Comparison of ENCODE assay signal across 29 cellular contexts in the genomic region with DNA sequence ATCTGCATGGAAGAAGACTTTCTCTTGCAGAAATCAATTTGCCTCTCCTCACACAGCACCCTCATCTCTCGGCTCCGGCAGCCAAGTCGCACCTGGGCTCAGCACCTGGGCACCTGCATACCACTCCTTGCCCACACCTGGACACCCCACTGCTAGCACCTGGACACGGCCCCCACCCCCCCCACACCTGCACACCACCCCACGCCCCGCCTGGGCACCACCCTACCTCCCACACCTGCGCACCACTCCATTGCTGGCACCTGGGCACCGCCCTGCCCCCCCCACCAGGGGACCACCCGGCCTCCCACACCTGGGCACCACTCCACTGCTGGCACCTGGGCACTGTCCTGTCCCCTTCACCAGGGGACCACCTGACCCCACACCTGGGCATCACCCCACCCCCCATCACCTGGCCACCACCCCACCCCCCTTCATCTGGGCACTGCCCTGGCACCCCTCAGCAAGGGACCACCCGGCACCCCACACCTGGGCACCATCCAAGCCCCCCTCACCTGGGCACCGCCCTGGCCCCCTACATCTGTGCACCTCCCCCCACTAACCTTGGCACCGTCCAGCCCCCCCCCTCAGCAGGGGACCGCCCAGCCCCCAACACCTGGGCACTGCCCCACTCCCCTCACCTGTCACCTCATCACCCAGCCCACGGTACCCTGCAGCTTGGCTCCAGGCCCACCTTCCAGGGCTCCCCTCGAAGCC. TPM values are rescaled to one million over a fixed set of nuclear protein-coding genes. Genes with fewer than 3 reads are reported as not detected.
DNase-seq lines count a peak whose midpoint lies in the region; ATAC-seq and TF ChIP-seq lines count a peak whose summit lies in the region.
"Had no signal": no experiment of that assay in that cellular context is flagged by ENCODE, and none has a peak within 500 bp of the region (broad histone marks: within the 10 kb centered on the region; RNA-seq: fewer than 3 reads in every experiment).

No MANE protein-coding gene starts in this region.

- POLR2A ChIA-PET in activated naive CD8-positive, alpha-beta T cell treated with anti-CD3 and anti-CD28 coated beads, Interleukin-2, amount 10 ng/mL, durations not matched to agents 7 days and 5 days (lab: Charles Lee), result no interaction called here
- POLR2A ChIA-PET in activated CD4-positive, alpha-beta T cell treated with anti-CD3 and anti-CD28 coated beads for 36 hours (lab: Charles Lee), result interaction anchor here (0.5 kb wide), 1 partner anchor 391 kb away, joined by 3 read pairs; no protein-coding TSS in a partner anchor

- H3K36me3 Mint-ChIP-seq in activated naive CD8-positive, alpha-beta T cell treated with anti-CD3 and anti-CD28 coated beads for 36 hours, result no peaks in the 10 kb centered on the region
- no peaks in the 10 kb centered on the region for H3K36me3 Mint-ChIP-seq in activated naive CD8-positive, alpha-beta T cell treated with anti-CD3 and anti-CD28 coated beads, Interleukin-2, amount 50 U/mL, for 24 hours (ENCODE audit: low read depth)
- H3K36me3 Mint-ChIP-seq in activated naive CD8-positive, alpha-beta T cell treated with anti-CD3 and anti-CD28 coated beads, Interleukin-2, amount 10 ng/mL, durations not matched to agents 7 days and 5 days, result no peaks in the 10 kb centered on the region
- no peaks in the 10 kb centered on the region for H3K36me3 Mint-ChIP-seq in activated CD4-positive, alpha-beta T cell treated with anti-CD3 and anti-CD28 coated beads for 36 hours (ENCODE audit: low read depth)

- no peaks in the 10 kb centered on the region for H3K9me3 Mint-ChIP-seq in activated naive CD8-positive, alpha-beta T cell treated with anti-CD3 and anti-CD28 coated beads for 36 hours
- H3K9me3 Mint-ChIP-seq in activated naive CD8-positive, alpha-beta T cell treated with anti-CD3 and anti-CD28 coated beads, Interleukin-2, amount 50 U/mL, for 24 hours, result no peaks in the 10 kb centered on the region
- H3K9me3 Mint-ChIP-seq in activated naive CD8-positive, alpha-beta T cell treated with anti-CD3 and anti-CD28 coated beads, Interleukin-2, amount 10 ng/mL, durations not matched to agents 7 days and 5 days, result no peaks in the 10 kb centered on the region
- no peaks in the 10 kb centered on the region for H3K9me3 Mint-ChIP-seq in activated CD4-positive, alpha-beta T cell treated with anti-CD3 and anti-CD28 coated beads for 36 hours (ENCODE audit: low read depth)
- H3K9me3 Mint-ChIP-seq: activated CD8-positive, alpha-beta T cell treated with anti-CD3 and anti-CD28 coated beads for 36 hours; stimulated activated naive B cell treated with anti-CD40 and anti-IgM and Interleukin-4, amounts not matched to agents 10 μg/mL and 1 μg/mL and 100 μg/mL, for 72 hours had no signal

- intact Hi-C loops in lower lobe of right lung (cut with DNase I) (no loop called here), aorta (cut with DNase I) (no loop called here)
- intact Hi-C loops in activated CD4-positive, alpha-beta T cell treated with anti-CD3 and anti-CD28 coated beads for 36 hours (cut with DNase I, micrococcal nuclease), result no loop called here

- peak overlapping the region; percentile 54 for H3K4me3 ChIP-seq in lower lobe of right lung
- H3K4me3 ChIP-seq in suprapubic skin, result peak overlapping the region; percentile 43
- no peak overlapping the region for H3K4me3 ChIP-seq in aorta (ENCODE audit: low read length in 2 of 2)
- H3K4me3 ChIP-seq: A549, HAP-1, SJSA1 had no signal

- CTCF ChIA-PET in activated CD4-positive, alpha-beta T cell treated with anti-CD3 and anti-CD28 coated beads for 36 hours (lab: Charles Lee), result interaction anchor here (0.6 kb wide), 1 partner anchor 65 kb away, joined by 3 read pairs; no protein-coding TSS in a partner anchor

- no peak for ATAC-seq in activated naive CD8-positive, alpha-beta T cell treated with anti-CD3 and anti-CD28 coated beads, Interleukin-2, amount 50 U/mL, for 24 hours
- no peak for ATAC-seq in activated naive CD8-positive, alpha-beta T cell treated with anti-CD3 and anti-CD28 coated beads, Interleukin-2, amount 10 ng/mL, durations not matched to agents 7 days and 5 days (ENCODE audit: low read depth)
- ATAC-seq in lower lobe of right lung, result peak in 1 of 2 donors; percentile 7
- no peak for ATAC-seq in activated CD4-positive, alpha-beta T cell treated with anti-CD3 and anti-CD28 coated beads for 36 hours
- ATAC-seq in aorta (ENCODE audit: low FRiP score), result no peak
- ATAC-seq: A549; activated CD8-positive, alpha-beta T cell treated with anti-CD3 and anti-CD28 coated beads for 36 hours; sciatic nerve had no signal

- no peaks in the 10 kb centered on the region for H3K36me3 ChIP-seq in lower lobe of right lung
- H3K36me3 ChIP-seq in suprapubic skin, result no peaks in the 10 kb centered on the region
- H3K36me3 ChIP-seq in aorta (ENCODE audit: control insufficient read depth in 1 of 2, insufficient read depth in 2 of 2, low read length in 1 of 2), result no peaks in the 10 kb centered on the region
- H3K36me3 ChIP-seq: brain microvascular endothelial cell, HAP-1, heart right ventricle, SJSA1, thyroid gland had no signal

- no peaks in the 10 kb centered on the region for H3K27me3 ChIP-seq in lower lobe of right lung (ENCODE audit: low read depth)
- peaks cover 15% of the 10 kb centered on the region for H3K27me3 ChIP-seq in suprapubic skin
- no peaks in the 10 kb centered on the region for H3K27me3 ChIP-seq in aorta (ENCODE audit: control insufficient read depth in 1 of 2, insufficient read depth in 2 of 2, low read length in 1 of 2)
- H3K27me3 ChIP-seq: brain microvascular endothelial cell, thyroid gland had no signal

- TF ChIP-seq EP300 in suprapubic skin (IDR thresholded peaks at IDR 0.05), result no peak

- no peak for DNase-seq in activated naive CD8-positive, alpha-beta T cell treated with anti-CD3 and anti-CD28 coated beads for 36 hours
- no peak for DNase-seq in activated naive CD8-positive, alpha-beta T cell treated with anti-CD3 and anti-CD28 coated beads, Interleukin-2, amount 50 U/mL, for 24 hours
- no peak for DNase-seq in activated naive CD8-positive, alpha-beta T cell treated with anti-CD3 and anti-CD28 coated beads, Interleukin-2, amount 10 ng/mL, durations not matched to agents 7 days and 5 days
- DNase-seq in lower lobe of right lung, result no peak
- DNase-seq in suprapubic skin (ENCODE audit: low spot score in 2 of 2), result no peak
- no peak for DNase-seq in caudate nucleus (lab: John Stamatoyannopoulos, UW)
- DNase-seq in activated CD4-positive, alpha-beta T cell treated with anti-CD3 and anti-CD28 coated beads for 36 hours, result no peak
- DNase-seq in aorta, result no peak
- DNase-seq: activated CD4-positive, alpha-beta T cell treated with anti-CD3 and anti-CD28 coated beads for 1 hour; activated CD8-positive, alpha-beta T cell treated with anti-CD3 and anti-CD28 coated beads for 36 hours; activated effector memory CD4-positive, alpha-beta T cell treated with Interleukin-2 at 50 U/mL for 16 hours; AML-193; brain microvascular endothelial cell; effector CD4-positive, alpha-beta T cell; foreskin keratinocyte; heart right ventricle; kidney glomerular epithelial cell; NCI-H1105 treated with DMSO at 0.1 percent for 48 hours; NCI-H2081; NCI-H2227 treated with DMSO at 0.1 percent for 48 hours; NCI-H69; stimulated activated CD4-positive, alpha-beta T cell treated with anti-CD3 and anti-CD28 coated beads, Interleukin-12 subunit alpha, Interleukin-12 subunit beta, amount 100 ng/mL, for 4 hours; stimulated activated CD4-positive, alpha-beta T cell treated with anti-CD3 and anti-CD28 coated beads, Interleukin-4, amount 100 ng/mL, for 24 hours; stimulated activated naive B cell treated with anti-CD40 and anti-IgM and Interleukin-4, amounts not matched to agents 10 μg/mL and 1 μg/mL and 100 μg/mL, for 72 hours had no signal

- peaks cover 7% of the 10 kb centered on the region for H3K4me1 Mint-ChIP-seq in activated naive CD8-positive, alpha-beta T cell treated with anti-CD3 and anti-CD28 coated beads for 36 hours
- H3K4me1 Mint-ChIP-seq in activated naive CD8-positive, alpha-beta T cell treated with anti-CD3 and anti-CD28 coated beads, Interleukin-2, amount 50 U/mL, for 24 hours, result peaks cover 4% of the 10 kb centered on the region
- H3K4me1 Mint-ChIP-seq in activated naive CD8-positive, alpha-beta T cell treated with anti-CD3 and anti-CD28 coated beads, Interleukin-2, amount 10 ng/mL, durations not matched to agents 7 days and 5 days, result peaks cover 8% of the 10 kb centered on the region
- H3K4me1 Mint-ChIP-seq in activated CD4-positive, alpha-beta T cell treated with anti-CD3 and anti-CD28 coated beads for 36 hours, result peaks cover 5% of the 10 kb centered on the region

- H3K27me3 Mint-ChIP-seq in activated naive CD8-positive, alpha-beta T cell treated with anti-CD3 and anti-CD28 coated beads for 36 hours, result peaks cover 57% of the 10 kb centered on the region
- H3K27me3 Mint-ChIP-seq in activated naive CD8-positive, alpha-beta T cell treated with anti-CD3 and anti-CD28 coated beads, Interleukin-2, amount 50 U/mL, for 24 hours, result peaks cover 37% of the 10 kb centered on the region
- H3K27me3 Mint-ChIP-seq in activated naive CD8-positive, alpha-beta T cell treated with anti-CD3 and anti-CD28 coated beads, Interleukin-2, amount 10 ng/mL, durations not matched to agents 7 days and 5 days, result peaks cover 53% of the 10 kb centered on the region
- H3K27me3 Mint-ChIP-seq in activated CD4-positive, alpha-beta T cell treated with anti-CD3 and anti-CD28 coated beads for 36 hours, result peaks cover 28% of the 10 kb centered on the region

- TF ChIP-seq CTCF in lower lobe of right lung (IDR thresholded peaks at IDR 0.05) (no peak), suprapubic skin (IDR thresholded peaks at IDR 0.05) (no peak)

- H3K4me3 Mint-ChIP-seq in activated naive CD8-positive, alpha-beta T cell treated with anti-CD3 and anti-CD28 coated beads for 36 hours, result peak overlapping the region; percentile 48
- H3K4me3 Mint-ChIP-seq in activated naive CD8-positive, alpha-beta T cell treated with anti-CD3 and anti-CD28 coated beads, Interleukin-2, amount 50 U/mL, for 24 hours, result no peak overlapping the region
- H3K4me3 Mint-ChIP-seq in activated naive CD8-positive, alpha-beta T cell treated with anti-CD3 and anti-CD28 coated beads, Interleukin-2, amount 10 ng/mL, durations not matched to agents 7 days and 5 days, result peak overlapping the region; percentile 19
- H3K4me3 Mint-ChIP-seq in activated CD4-positive, alpha-beta T cell treated with anti-CD3 and anti-CD28 coated beads for 36 hours, result no peak overlapping the region
- H3K4me3 Mint-ChIP-seq: activated CD8-positive, alpha-beta T cell treated with anti-CD3 and anti-CD28 coated beads for 36 hours had no signal

- TF ChIP-seq POLR2A in suprapubic skin (IDR thresholded peaks at IDR 0.05), result no peak

- H3K9me3 ChIP-seq in lower lobe of right lung (no peaks in the 10 kb centered on the region), suprapubic skin (no peaks in the 10 kb centered on the region), aorta (ENCODE audit: control insufficient read depth, low read length) (no peaks in the 10 kb centered on the region)
- H3K9me3 ChIP-seq: A549, HAP-1, heart right ventricle, SJSA1, thyroid gland had no signal

- 87% methylated on average over 13 of the region's 15 CpGs for WGBS in suprapubic skin
- WGBS in aorta, 2 donors, result 78 to 83% methylated on average over 13 to 15 of the region's 15 CpGs

- no peak overlapping the region for H3K27ac Mint-ChIP-seq in activated naive CD8-positive, alpha-beta T cell treated with anti-CD3 and anti-CD28 coated beads for 36 hours
- no peak overlapping the region for H3K27ac Mint-ChIP-seq in activated naive CD8-positive, alpha-beta T cell treated with anti-CD3 and anti-CD28 coated beads, Interleukin-2, amount 50 U/mL, for 24 hours
- H3K27ac Mint-ChIP-seq in activated naive CD8-positive, alpha-beta T cell treated with anti-CD3 and anti-CD28 coated beads, Interleukin-2, amount 10 ng/mL, durations not matched to agents 7 days and 5 days, result no peak overlapping the region
- no peak overlapping the region for H3K27ac Mint-ChIP-seq in activated CD4-positive, alpha-beta T cell treated with anti-CD3 and anti-CD28 coated beads for 36 hours
- H3K27ac Mint-ChIP-seq: activated CD8-positive, alpha-beta T cell treated with anti-CD3 and anti-CD28 coated beads for 36 hours; stimulated activated naive B cell treated with anti-CD40 and anti-IgM and Interleukin-4, amounts not matched to agents 10 μg/mL and 1 μg/mL and 100 μg/mL, for 72 hours had no signal

- H3K27ac ChIP-seq in lower lobe of right lung (no peak overlapping the region), suprapubic skin (no peak overlapping the region), caudate nucleus (ENCODE audit: low read depth, low read length) (no peak overlapping the region), aorta (ENCODE audit: low read depth in 1 of 2, low read length in 2 of 2) (no peak overlapping the region)
- H3K27ac ChIP-seq: brain microvascular endothelial cell, foreskin keratinocyte, heart right ventricle, SJSA1, thyroid gland had no signal

- H3K4me1 ChIP-seq in lower lobe of right lung (peaks cover 22% of the 10 kb centered on the region), suprapubic skin (peaks cover 7% of the 10 kb centered on the region), aorta (ENCODE audit: control insufficient read depth in 1 of 2, insufficient read depth in 2 of 2, low read length in 2 of 2) (no peaks in the 10 kb centered on the region)
- H3K4me1 ChIP-seq: A549, foreskin keratinocyte, HAP-1 had no signal

RNA-seq across cellular contexts. Expression of a gene that starts 33.8 kb away (rescaled TPM):
- total RNA-seq in activated naive CD8-positive, alpha-beta T cell treated with anti-CD3 and anti-CD28 coated beads for 36 hours, result under 1 TPM; 0.62 to 0.66 TPM
- 1 to 10 TPM in 1 of 2 experiments, under 1 TPM in 1; 0.97 to 2.2 TPM for total RNA-seq in activated naive CD8-positive, alpha-beta T cell treated with anti-CD3 and anti-CD28 coated beads, Interleukin-2, amount 10 ng/mL, durations not matched to agents 7 days and 5 days
- total RNA-seq in lower lobe of right lung (3.0 TPM), suprapubic skin (under 1 TPM in 2 of 4 donors, not detected in 2; 0.29 to 0.32 TPM), aorta (under 1 TPM in 1 of 2 donors, not detected in 1; 0.72 TPM)
- total RNA-seq in activated CD4-positive, alpha-beta T cell treated with anti-CD3 and anti-CD28 coated beads for 36 hours, result under 1 TPM; 0.71 to 0.90 TPM
- under 1 TPM in 1 of 2 donors, not detected in 1; 0.20 TPM for polyA plus RNA-seq in aorta

Comparison
In these comparisons a context has a peak if more than half of its experiments do, and no peak if none do; other contexts are left out.
1. H3K4me3 Mint-ChIP-seq: peak in activated naive CD8-positive, alpha-beta T cell treated with anti-CD3 and anti-CD28 coated beads for 36 hours (single experiment) and activated naive CD8-positive, alpha-beta T cell treated with anti-CD3 and anti-CD28 coated beads, Interleukin-2, amount 10 ng/mL, durations not matched to agents 7 days and 5 days (single experiment); none in activated naive CD8-positive, alpha-beta T cell treated with anti-CD3 and anti-CD28 coated beads, Interleukin-2, amount 50 U/mL, for 24 hours (single experiment) and activated CD4-positive, alpha-beta T cell treated with anti-CD3 and anti-CD28 coated beads for 36 hours (single experiment).
2. H3K4me3 ChIP-seq: peak in lower lobe of right lung (single experiment) and suprapubic skin (single experiment); none in aorta (0 of 2).